1 cellular context compared by ENCODE assay signal in the genomic region with DNA sequence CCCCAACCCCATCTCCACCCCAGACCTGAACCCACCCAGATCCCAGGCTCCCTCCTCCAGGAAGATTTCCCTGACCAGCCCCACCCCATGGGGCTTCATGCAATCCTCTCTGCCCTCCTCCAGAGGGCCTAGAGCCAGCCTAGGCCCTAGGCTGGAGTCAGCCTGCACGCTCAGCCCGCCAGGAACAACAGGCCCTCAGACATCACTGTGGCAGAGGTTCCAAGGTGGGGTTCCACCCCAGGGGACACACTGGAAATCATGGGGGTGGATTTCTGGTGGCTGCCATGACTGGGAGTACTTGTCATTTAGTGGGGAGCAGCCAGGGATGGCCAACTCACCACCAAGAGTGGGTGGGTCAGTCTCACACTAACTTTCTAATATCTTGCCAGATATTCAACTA.
TF ChIP-seq lines count a peak whose summit lies in the region.

No MANE protein-coding gene starts in this region.

TF ChIP-seq in SK-N-SH treated with all-trans-retinoic acid at 6 μM for 48 hours, 23 proteins besides CTCF, POLR2A, EP300 and RAD21 (continued from another document):
- TF ChIP-seq, protein P1, sequence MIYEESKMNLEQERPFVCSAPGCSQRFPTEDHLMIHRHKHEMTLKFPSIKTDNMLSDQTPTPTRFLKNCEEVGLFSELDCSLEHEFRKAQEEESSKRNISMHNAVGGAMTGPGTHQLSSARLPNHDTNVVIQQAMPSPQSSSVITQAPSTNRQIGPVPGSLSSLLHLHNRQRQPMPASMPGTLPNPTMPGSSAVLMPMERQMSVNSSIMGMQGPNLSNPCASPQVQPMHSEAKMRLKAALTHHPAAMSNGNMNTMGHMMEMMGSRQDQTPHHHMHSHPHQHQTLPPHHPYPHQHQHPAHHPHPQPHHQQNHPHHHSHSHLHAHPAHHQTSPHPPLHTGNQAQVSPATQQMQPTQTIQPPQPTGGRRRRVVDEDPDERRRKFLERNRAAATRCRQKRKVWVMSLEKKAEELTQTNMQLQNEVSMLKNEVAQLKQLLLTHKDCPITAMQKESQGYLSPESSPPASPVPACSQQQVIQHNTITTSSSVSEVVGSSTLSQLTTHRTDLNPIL (CRISPR knock-in tag; IDR thresholded peaks at IDR 0.05; ENCODE audit: low read depth): no peak
- TF ChIP-seq TCF4 (CRISPR knock-in tag; IDR thresholded peaks at IDR 0.05; ENCODE audit: borderline replicate concordance): no peak
- TF ChIP-seq ZC3H10 (CRISPR knock-in tag; IDR thresholded peaks at IDR 0.05): no peak
- TF ChIP-seq PPARA (CRISPR knock-in tag; IDR thresholded peaks at IDR 0.05; ENCODE audit: borderline replicate concordance): no peak
- no peak for TF ChIP-seq RARB (CRISPR knock-in tag; IDR thresholded peaks at IDR 0.05)
- no peak for TF ChIP-seq ZNF8 (CRISPR knock-in tag; IDR thresholded peaks at IDR 0.05)
- no peak for TF ChIP-seq TOX (CRISPR knock-in tag; IDR thresholded peaks at IDR 0.05; ENCODE audit: borderline replicate concordance)
- TF ChIP-seq ISL1 (CRISPR knock-in tag; IDR thresholded peaks at IDR 0.05): no peak
